In the genomic region with DNA sequence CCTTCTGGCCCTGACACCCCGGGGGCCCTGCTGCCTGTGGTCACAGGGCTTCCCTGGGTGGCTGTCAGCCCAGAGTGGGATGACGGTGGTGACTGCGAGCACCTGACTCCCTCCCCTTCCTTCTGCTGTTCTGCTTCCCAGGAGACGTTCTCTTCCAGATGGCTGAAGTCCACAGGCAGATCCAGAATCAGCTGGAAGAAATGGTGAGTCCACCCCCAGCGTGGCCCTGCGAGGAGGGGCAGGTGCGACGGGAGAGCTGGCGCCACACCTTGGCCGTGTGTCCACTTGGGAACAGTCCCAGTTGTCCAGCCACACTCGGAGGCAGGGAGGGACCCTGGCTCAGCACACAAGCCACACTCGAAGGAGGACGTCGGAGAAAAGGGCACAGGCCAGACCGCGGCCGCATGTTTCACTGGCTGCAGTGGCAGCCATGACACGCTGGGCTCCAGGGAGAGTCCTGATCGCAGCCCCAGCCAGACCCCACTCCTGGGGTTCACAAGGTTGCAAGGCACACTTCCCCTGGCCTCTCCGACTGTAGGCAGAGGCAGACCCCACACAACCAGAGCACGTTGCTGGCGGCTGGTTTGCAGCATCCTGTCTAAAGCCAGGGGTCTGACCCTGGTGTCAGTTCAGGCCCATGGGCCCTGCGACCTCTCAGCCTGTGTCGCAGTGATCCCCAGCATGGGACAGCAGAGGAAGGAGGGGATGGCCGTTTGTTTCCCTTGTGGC, we compare ENCODE assay signal across 19 cellular contexts. TPM values are rescaled to one million over a fixed set of nuclear protein-coding genes. Genes with fewer than 3 reads are reported as not detected.
DNase-seq lines count a peak whose midpoint lies in the region; ATAC-seq and TF ChIP-seq lines count a peak whose summit lies in the region.
"Had no signal": no experiment of that assay in that cellular context is flagged by ENCODE, and none has a peak within 500 bp of the region (broad histone marks: within the 10 kb centered on the region; RNA-seq: fewer than 3 reads in every experiment).

No MANE protein-coding gene starts in this region.

- 68 to 73% methylated on average over 8 to 11 of the region's 25 CpGs for WGBS in gastroesophageal sphincter (ENCODE audit: low coverage in 1 of 2), 2 donors

- no peak overlapping the region for H3K27ac Mint-ChIP-seq in progenitor cell of endocrine pancreas
- H3K27ac Mint-ChIP-seq: type B pancreatic cell had no signal

- TF ChIP-seq CTCF in VCaP (conservative IDR thresholded peaks at IDR 0.05) (no peak), gastroesophageal sphincter (IDR thresholded peaks at IDR 0.05) (no peak), lower lobe of right lung (IDR thresholded peaks at IDR 0.05) (no peak), progenitor cell of endocrine pancreas (IDR thresholded peaks at IDR 0.05; ENCODE audit: unreplicated experiment) (no peak)

- H3K4me1 ChIP-seq in gastroesophageal sphincter = peaks cover 0 to 45% (median 3%) of the 10 kb centered on the region in 3 donors
- peaks cover 59% of the 10 kb centered on the region for H3K4me1 ChIP-seq in lower lobe of right lung
- H3K4me1 ChIP-seq: SJSA1 had no signal

- DNase-seq in lower lobe of right lung (peak; percentile 77), substantia nigra (lab: John Stamatoyannopoulos, UW) (peak in 37 of 49 donors; percentile 9 to 90 (median 63)), NCI-H1092 treated with DMSO at 0.1 percent for 48 hours (lab: John Stamatoyannopoulos, UW) (no peak), progenitor cell of endocrine pancreas (ENCODE audit: low spot score, unreplicated experiment) (no peak)
- DNase-seq: activated CD4-positive, alpha-beta T cell treated with anti-CD3 and anti-CD28 coated beads, Interleukin-2, amount 50 U/mL, for 4 hours; activated T-cell treated with anti-CD3 and anti-CD28 coated beads, Interleukin-2, amount 50 U/mL, for 4 hours; BE2C; colonic mucosa; DMS79; kidney glomerular epithelial cell; naive thymus-derived CD4-positive, alpha-beta T cell; NCI-H2107; stimulated activated CD4-positive, alpha-beta T cell treated with anti-CD3 and anti-CD28 coated beads, Interleukin-4, amount 100 ng/mL, for 24 hours; T1000 had no signal

- peaks cover 12% of the 10 kb centered on the region for H3K4me1 Mint-ChIP-seq in progenitor cell of endocrine pancreas (ENCODE audit: low read depth)

- no peak for TF ChIP-seq POLR2A in gastroesophageal sphincter (IDR thresholded peaks at IDR 0.05)

- no peak for TF ChIP-seq EP300 in gastroesophageal sphincter (IDR thresholded peaks at IDR 0.05)

- H3K4me3 ChIP-seq in gastroesophageal sphincter = no peak overlapping the region
- H3K4me3 ChIP-seq in lower lobe of right lung = no peak overlapping the region
- H3K4me3 ChIP-seq: colonic mucosa, SJSA1 had no signal

- H3K27ac ChIP-seq in VCaP = peak overlapping the region; percentile 98
- peak overlapping the region in 3 of 4 donors; percentile 2 to 65 (median 10) for H3K27ac ChIP-seq in gastroesophageal sphincter
- H3K27ac ChIP-seq in lower lobe of right lung = peak overlapping the region; percentile 87
- no peak overlapping the region for H3K27ac ChIP-seq in substantia nigra (ENCODE audit: low read depth, low read length, poor library complexity, severe bottlenecking)
- H3K27ac ChIP-seq: colonic mucosa, SJSA1 had no signal

- H3K9me3 ChIP-seq in gastroesophageal sphincter (no peaks in the 10 kb centered on the region), lower lobe of right lung (no peaks in the 10 kb centered on the region)
- H3K9me3 ChIP-seq: BE2C, colonic mucosa, SJSA1 had no signal

- H3K27me3 ChIP-seq in gastroesophageal sphincter (no peaks in the 10 kb centered on the region), lower lobe of right lung (ENCODE audit: low read depth) (no peaks in the 10 kb centered on the region)
- H3K27me3 ChIP-seq: BE2C, colonic mucosa, SJSA1 had no signal

- H3K36me3 Mint-ChIP-seq in progenitor cell of endocrine pancreas (ENCODE audit: insufficient read depth) = peaks cover 2% of the 10 kb centered on the region
- H3K36me3 Mint-ChIP-seq: type B pancreatic cell had no signal

- intact Hi-C loops in lower lobe of right lung (cut with DNase I) = no loop called here

- H3K4me3 Mint-ChIP-seq in progenitor cell of endocrine pancreas (ENCODE audit: low read depth) = no peak overlapping the region
- H3K4me3 Mint-ChIP-seq: activated T-cell treated with anti-CD3 and anti-CD28 coated beads, Interleukin-2, amount 50 U/mL, for 4 hours; naive thymus-derived CD4-positive, alpha-beta T cell; type B pancreatic cell had no signal

- H3K27me3 Mint-ChIP-seq in progenitor cell of endocrine pancreas = no peaks in the 10 kb centered on the region
- H3K27me3 Mint-ChIP-seq: naive thymus-derived CD4-positive, alpha-beta T cell; type B pancreatic cell had no signal

- no peaks in the 10 kb centered on the region for H3K9me3 Mint-ChIP-seq in progenitor cell of endocrine pancreas (ENCODE audit: low read depth)
- H3K9me3 Mint-ChIP-seq: activated T-cell treated with anti-CD3 and anti-CD28 coated beads, Interleukin-2, amount 50 U/mL, for 4 hours; naive thymus-derived CD4-positive, alpha-beta T cell; type B pancreatic cell had no signal

- H3K36me3 ChIP-seq in gastroesophageal sphincter = peaks cover 0 to 62% of the 10 kb centered on the region in 2 donors
- peaks cover 48% of the 10 kb centered on the region for H3K36me3 ChIP-seq in lower lobe of right lung
- H3K36me3 ChIP-seq: colonic mucosa had no signal

- ATAC-seq in gastroesophageal sphincter (peak; percentile 27), lower lobe of right lung (peak; percentile 16 to 18), GM21390 (IDR thresholded peaks at IDR 0.05; ENCODE audit: unreplicated experiment) (no peak)
- ATAC-seq: activated T-cell treated with anti-CD3 and anti-CD28 coated beads, Interleukin-2, amount 50 U/mL, for 4 hours; naive thymus-derived CD4-positive, alpha-beta T cell had no signal

RNA-seq across cellular contexts. Expression of a gene that starts 49.9 kb away (rescaled TPM):
- total RNA-seq in gastroesophageal sphincter (10 to 100 TPM; 32.7 to 54.9 (median 40.6) TPM), lower lobe of right lung (119 TPM), progenitor cell of endocrine pancreas (37.6 and 40.4 TPM in 2 replicates)

Comparison
In these comparisons a context has a peak if more than half of its experiments do, and no peak if none do; other contexts are left out.
1. DNase-seq: peak in lower lobe of right lung (single experiment) and substantia nigra (37 of 49); none in NCI-H1092 treated with DMSO at 0.1 percent for 48 hours (single experiment) and progenitor cell of endocrine pancreas (single experiment).